9 cellular contexts compared by ENCODE assay signal in genomic region chr9:34647651-34648050, GRCh38. TPM values are rescaled to one million over a fixed set of nuclear protein-coding genes. Genes with fewer than 3 reads are reported as not detected.
DNase-seq lines count a peak whose midpoint lies in the region; ATAC-seq and TF ChIP-seq lines count a peak whose summit lies in the region.
"Had no signal": no experiment of that assay in that cellular context is flagged by ENCODE, and none has a peak within 500 bp of the region (broad histone marks: within the 10 kb centered on the region; RNA-seq: fewer than 3 reads in every experiment).

No MANE protein-coding gene starts in this region.

- H3K27me3 Mint-ChIP-seq in chondrocyte (ENCODE audit: low read depth), result no peaks in the 10 kb centered on the region

- TF ChIP-seq POLR2A in GM18505 (IDR thresholded peaks at IDR 0.05; ENCODE audit: borderline replicate concordance, extremely low read depth, insufficient read depth, insufficient read length), result no peak

- no peak for ATAC-seq in HG02623 (IDR thresholded peaks at IDR 0.05; ENCODE audit: unreplicated experiment)
- ATAC-seq in GM18505 (IDR thresholded peaks at IDR 0.05; ENCODE audit: unreplicated experiment), result no peak
- ATAC-seq in HG02938 (IDR thresholded peaks at IDR 0.05; ENCODE audit: unreplicated experiment), result no peak

- no peak overlapping the region for H3K27ac ChIP-seq in KMS-11
- peak overlapping the region; percentile 76 for H3K27ac ChIP-seq in muscle layer of duodenum (ENCODE audit: low read length)

- POLR2A ChIA-PET in AG04449 (lab: Yijun Ruan, JAX), result no interaction called here

- peak overlapping the region; percentile 84 for H3K4me3 Mint-ChIP-seq in chondrocyte (ENCODE audit: unreplicated experiment)

- H3K36me3 ChIP-seq in KMS-11 (ENCODE audit: insufficient read depth) (no peaks in the 10 kb centered on the region), muscle layer of duodenum (ENCODE audit: control insufficient read depth in 1 of 2, insufficient read depth in 2 of 2, low read length in 2 of 2) (peaks cover 15% of the 10 kb centered on the region in 2 donors)

- no peaks in the 10 kb centered on the region for H3K9me3 Mint-ChIP-seq in chondrocyte (ENCODE audit: low read depth)

- H3K27ac Mint-ChIP-seq in chondrocyte (ENCODE audit: unreplicated experiment), result peak overlapping the region; percentile 59

- H3K27me3 ChIP-seq in KMS-11 (ENCODE audit: insufficient read depth, low read depth) (no peaks in the 10 kb centered on the region), muscle layer of duodenum (ENCODE audit: low read depth, low read length) (no peaks in the 10 kb centered on the region)

- peaks cover 48% of the 10 kb centered on the region for H3K4me1 Mint-ChIP-seq in chondrocyte (ENCODE audit: low read depth)

- H2AFZ ChIP-seq in KMS-11 (ENCODE audit: low read depth), result no peak overlapping the region

- H4K20me1 ChIP-seq in KMS-11 (ENCODE audit: insufficient read depth), result no peaks in the 10 kb centered on the region

- DNase-seq in AG04449 (ENCODE audit: low read depth, low spot score) (no peak), chondrocyte (ENCODE audit: low spot score) (no peak)
- no peak for DNase-seq in NK-92 treated with Interleukin-12 subunit alpha and Interleukin-12 subunit beta, amount 100 ng/mL, for 24 hours (lab: John Stamatoyannopoulos, UW)
- DNase-seq: foreskin melanocyte had no signal

- H3K4me1 ChIP-seq in KMS-11 (ENCODE audit: low read depth, poor library complexity, severe bottlenecking) (peaks cover 31% of the 10 kb centered on the region), muscle layer of duodenum (ENCODE audit: control insufficient read depth in 1 of 2, insufficient read depth in 2 of 2, low read length in 2 of 2) (peaks cover 20 to 47% of the 10 kb centered on the region in 2 donors)

- H3K4me2 ChIP-seq in KMS-11, result peak overlapping the region; percentile 95

- TF ChIP-seq CTCF in AG04449 (IDR thresholded peaks at IDR 0.05; ENCODE audit: insufficient read depth, low read length, missing control alignments) (no peak), KMS-11 (conservative IDR thresholded peaks at IDR 0.05; ENCODE audit: low read depth, low read length) (no peak), chondrocyte (IDR thresholded peaks at IDR 0.05) (no peak)

- H3K36me3 Mint-ChIP-seq in chondrocyte (ENCODE audit: low read depth), result peaks cover 9% of the 10 kb centered on the region

- CTCF ChIA-PET in AG04449 (lab: Yijun Ruan, JAX), result interaction anchor here (1.3 to 13.8 kb wide), 4 partner anchors 10 to 55 kb away, joined by 3 to 180 read pairs (median 86); partner anchors contain the start of genes CCL27 and SIGMAR1

- H3K79me2 ChIP-seq in KMS-11 (ENCODE audit: insufficient read depth, low read depth), result peaks cover 11% of the 10 kb centered on the region; the same call in 1 of the 2 replicates

- peak overlapping the region; percentile 89 for H3K4me3 ChIP-seq in AG04449 (ENCODE audit: low read depth, low read length)
- no peak overlapping the region for H3K4me3 ChIP-seq in KMS-11 (IDR thresholded peaks at IDR 0.05; ENCODE audit: insufficient read depth, low read depth, low read length)
- H3K4me3 ChIP-seq in muscle layer of duodenum (ENCODE audit: low read depth in 1 of 2, low read length in 2 of 2), result peak overlapping the region; percentile 83 to 87

- H3K9ac ChIP-seq in KMS-11, result no peak overlapping the region; the same call in 1 of the 2 replicates

- H3K9me3 ChIP-seq in muscle layer of duodenum (ENCODE audit: control insufficient read depth in 1 of 2, low read length in 2 of 2), result no peaks in the 10 kb centered on the region

RNA-seq across cellular contexts. Expression of gene GALT, which starts 1.2 kb away (rescaled TPM):
- total RNA-seq in chondrocyte, result 35.5 to 51.8 TPM (median 38.2 TPM) in 3 replicates

RNA-seq across cellular contexts. Expression of gene IL11RA, which starts 4.3 kb away (rescaled TPM):
- 32.0 to 33.7 TPM (median 32.9 TPM) in 3 replicates for total RNA-seq in chondrocyte

RNA-seq across cellular contexts. Expression of gene SIGMAR1, which starts 10.1 kb away (rescaled TPM):
- total RNA-seq in chondrocyte, result 71.6 to 84.9 TPM (median 76.7 TPM) in 3 replicates

RNA-seq across cellular contexts. Expression of gene CCL27, which starts 14.8 kb away (rescaled TPM):
- total RNA-seq in chondrocyte, result not detected in 3 replicates

RNA-seq across cellular contexts. Expression of gene ARID3C, which starts 18.8 kb away (rescaled TPM):
- total RNA-seq in chondrocyte, result 0.20 TPM in 1 of 3 replicates, not detected in the others
